ENCODE assay signal across 9 cellular contexts in genomic region chr4:74398894-74399589, GRCh38. TPM values are rescaled to one million over a fixed set of nuclear protein-coding genes. Genes with fewer than 3 reads are reported as not detected.
A peak's percentile ranks its signal among the peaks of the same experiment; 100 is the strongest.
DNase-seq lines count a peak whose midpoint lies in the region; ATAC-seq and TF ChIP-seq lines count a peak whose summit lies in the region.
"Not testable (repeated sequence)": the region's sequence is repeated elsewhere in the genome, so short reads cannot be mapped to it uniquely, and the experiment has no call there.
"Had no signal": no experiment of that assay in that cellular context is flagged by ENCODE, and none has a peak within 500 bp of the region (broad histone marks: within the 10 kb centered on the region; RNA-seq: fewer than 3 reads in every experiment).

No MANE protein-coding gene starts in this region.

- peak overlapping the region; percentile 53; the same call in 1 of the 2 replicates for H2AFZ ChIP-seq in KMS-11 (ENCODE audit: low read depth)

- H3K27me3 Mint-ChIP-seq in CD14-positive monocyte (ENCODE audit: low read depth in 3 of 3); T-cell; activated CD8-positive, alpha-beta T cell treated with anti-CD3 and anti-CD28 coated beads for 36 hours; activated naive CD4-positive, alpha-beta T cell treated with anti-CD3 and anti-CD28 coated beads for 36 hours (ENCODE audit: low read depth); dendritic cell treated with granulocyte-macrophage colony-stimulating factor and Interleukin-4, amounts not matched to agents 40 ng/mL and 50 ng/mL, for 4 days; stimulated activated memory B cell treated with anti-CD40 and anti-IgM and Interleukin-4, amounts not matched to agents 10 μg/mL and 1 μg/mL and 100 μg/mL, for 72 hours: not testable (repeated sequence)

- POLR2A ChIA-PET in T-cell (lab: Charles Lee): interaction anchor here (1.1 to 3.2 kb wide), 4 partner anchors 21 to 48 kb away, joined by 3 to 24 read pairs (median 7); partner anchors contain the start of gene AREG (in 1 of the 2)
- POLR2A ChIA-PET in activated CD8-positive, alpha-beta T cell treated with anti-CD3 and anti-CD28 coated beads for 36 hours (lab: Charles Lee): not testable (repeated sequence)

- H3K27ac Mint-ChIP-seq in CD14-positive monocyte (peak overlapping the region in 2 of 7 donors; percentile 98 to 99), T-cell (peak overlapping the region; percentile 98)
- H3K27ac Mint-ChIP-seq in activated CD8-positive, alpha-beta T cell treated with anti-CD3 and anti-CD28 coated beads for 36 hours; activated naive CD4-positive, alpha-beta T cell treated with anti-CD3 and anti-CD28 coated beads for 36 hours: not testable (repeated sequence)
- H3K27ac Mint-ChIP-seq in dendritic cell treated with granulocyte-macrophage colony-stimulating factor and Interleukin-4, amounts not matched to agents 40 ng/mL and 50 ng/mL, for 4 days: peak overlapping the region; percentile 91
- peak overlapping the region; percentile 94 for H3K27ac Mint-ChIP-seq in stimulated activated memory B cell treated with anti-CD40 and anti-IgM and Interleukin-4, amounts not matched to agents 10 μg/mL and 1 μg/mL and 100 μg/mL, for 72 hours

- not testable (repeated sequence) for H3K79me2 ChIP-seq in KMS-11 (ENCODE audit: insufficient read depth, low read depth)

- not testable (repeated sequence) for H3K27me3 ChIP-seq in KMS-11 (ENCODE audit: insufficient read depth, low read depth)

- not testable (repeated sequence) for H3K27ac ChIP-seq in KMS-11

- not testable (repeated sequence) for H3K36me3 Mint-ChIP-seq in CD14-positive monocyte; T-cell; activated CD8-positive, alpha-beta T cell treated with anti-CD3 and anti-CD28 coated beads for 36 hours (ENCODE audit: low read depth); activated naive CD4-positive, alpha-beta T cell treated with anti-CD3 and anti-CD28 coated beads for 36 hours (ENCODE audit: low read depth); dendritic cell treated with granulocyte-macrophage colony-stimulating factor and Interleukin-4, amounts not matched to agents 40 ng/mL and 50 ng/mL, for 4 days (ENCODE audit: low read depth); stimulated activated memory B cell treated with anti-CD40 and anti-IgM and Interleukin-4, amounts not matched to agents 10 μg/mL and 1 μg/mL and 100 μg/mL, for 72 hours

- H3K4me2 ChIP-seq in KMS-11: not testable (repeated sequence)

- H3K4me3 Mint-ChIP-seq in CD14-positive monocyte (peak overlapping the region; percentile 99 to 100), T-cell (peak overlapping the region; percentile 94 to 96 (median 95))
- peak overlapping the region; percentile 84 for H3K4me3 Mint-ChIP-seq in activated CD8-positive, alpha-beta T cell treated with anti-CD3 and anti-CD28 coated beads for 36 hours
- H3K4me3 Mint-ChIP-seq in activated naive CD4-positive, alpha-beta T cell treated with anti-CD3 and anti-CD28 coated beads for 36 hours: peak overlapping the region; percentile 85
- peak overlapping the region; percentile 86 for H3K4me3 Mint-ChIP-seq in dendritic cell treated with granulocyte-macrophage colony-stimulating factor and Interleukin-4, amounts not matched to agents 40 ng/mL and 50 ng/mL, for 4 days
- not testable (repeated sequence) for H3K4me3 Mint-ChIP-seq in stimulated activated memory B cell treated with anti-CD40 and anti-IgM and Interleukin-4, amounts not matched to agents 10 μg/mL and 1 μg/mL and 100 μg/mL, for 72 hours

- DNase-seq in CD14-positive monocyte (ENCODE audit: low spot score); activated CD8-positive, alpha-beta T cell treated with anti-CD3 and anti-CD28 coated beads for 36 hours; activated naive CD4-positive, alpha-beta T cell treated with anti-CD3 and anti-CD28 coated beads for 36 hours: not testable (repeated sequence)
- peak in 1 of 34 experiments; percentile 4 for DNase-seq in T-cell
- DNase-seq in mucosa of descending colon: peak; percentile 7 to 58 (median 37)

- H3K4me3 ChIP-seq in KMS-11 (IDR thresholded peaks at IDR 0.05; ENCODE audit: insufficient read depth, low read depth, low read length); mucosa of descending colon: not testable (repeated sequence)

- not testable (repeated sequence) for H3K36me3 ChIP-seq in KMS-11 (ENCODE audit: insufficient read depth); mucosa of descending colon (ENCODE audit: low read depth)

- intact Hi-C loops in CD14-positive monocyte (cut with micrococcal nuclease): loop anchor here in 1 of 2 donors (5.0 to 10.0 kb wide), 2 partner anchors 46 to 273 kb away; partner anchors contain the start of gene AREG
- intact Hi-C loops in activated CD8-positive, alpha-beta T cell treated with anti-CD3 and anti-CD28 coated beads for 36 hours (cut with micrococcal nuclease); dendritic cell treated with granulocyte-macrophage colony-stimulating factor and Interleukin-4, amounts not matched to agents 40 ng/mL and 50 ng/mL, for 4 days (cut with micrococcal nuclease); mucosa of descending colon (cut with DNase I, micrococcal nuclease): not testable (repeated sequence)
- intact Hi-C loops in activated naive CD4-positive, alpha-beta T cell treated with anti-CD3 and anti-CD28 coated beads for 36 hours (cut with micrococcal nuclease): loop anchor here (1.0 kb wide), 1 partner anchor 46 kb away; the partner anchor contains the start of gene AREG

- ATAC-seq in T-cell (replicated peaks in 1 of 4): peak in 1 of 4 experiments; percentile 21
- ATAC-seq in activated CD8-positive, alpha-beta T cell treated with anti-CD3 and anti-CD28 coated beads for 36 hours; mucosa of descending colon; stimulated activated memory B cell treated with anti-CD40 and anti-IgM and Interleukin-4, amounts not matched to agents 10 μg/mL and 1 μg/mL and 100 μg/mL, for 72 hours: not testable (repeated sequence)

- CTCF ChIA-PET in T-cell (lab: Charles Lee): interaction anchor here (0.8 to 1.4 kb wide), 4 partner anchors 19 to 46 kb away, joined by 3 to 4 read pairs (median 3); partner anchors contain the start of gene AREG (in 2 of the 2)
- CTCF ChIA-PET in activated CD8-positive, alpha-beta T cell treated with anti-CD3 and anti-CD28 coated beads for 36 hours (lab: Charles Lee): interaction anchor here (2.1 kb wide), 1 partner anchor 46 kb away, joined by 5 read pairs; the partner anchor contains the start of gene AREG
- CTCF ChIA-PET in activated naive CD4-positive, alpha-beta T cell treated with anti-CD3 and anti-CD28 coated beads for 36 hours (lab: Charles Lee): interaction anchor here (0.6 kb wide), 1 partner anchor 1196 kb away, joined by 3 read pairs; no protein-coding TSS in a partner anchor

- not testable (repeated sequence) for H3K9me3 Mint-ChIP-seq in CD14-positive monocyte; T-cell; activated CD8-positive, alpha-beta T cell treated with anti-CD3 and anti-CD28 coated beads for 36 hours; activated naive CD4-positive, alpha-beta T cell treated with anti-CD3 and anti-CD28 coated beads for 36 hours; dendritic cell treated with granulocyte-macrophage colony-stimulating factor and Interleukin-4, amounts not matched to agents 40 ng/mL and 50 ng/mL, for 4 days; stimulated activated memory B cell treated with anti-CD40 and anti-IgM and Interleukin-4, amounts not matched to agents 10 μg/mL and 1 μg/mL and 100 μg/mL, for 72 hours

- not testable (repeated sequence) for H3K4me1 Mint-ChIP-seq in CD14-positive monocyte; activated CD8-positive, alpha-beta T cell treated with anti-CD3 and anti-CD28 coated beads for 36 hours (ENCODE audit: low read depth); activated naive CD4-positive, alpha-beta T cell treated with anti-CD3 and anti-CD28 coated beads for 36 hours (ENCODE audit: low read depth); dendritic cell treated with granulocyte-macrophage colony-stimulating factor and Interleukin-4, amounts not matched to agents 40 ng/mL and 50 ng/mL, for 4 days (ENCODE audit: low read depth)
- H3K4me1 Mint-ChIP-seq in T-cell: peaks cover 5 to 14% (median 7%) of the 10 kb centered on the region in 3 donors
- peaks cover 21% of the 10 kb centered on the region for H3K4me1 Mint-ChIP-seq in stimulated activated memory B cell treated with anti-CD40 and anti-IgM and Interleukin-4, amounts not matched to agents 10 μg/mL and 1 μg/mL and 100 μg/mL, for 72 hours

- not testable (repeated sequence) for H4K20me1 ChIP-seq in KMS-11 (ENCODE audit: insufficient read depth)

- not testable (repeated sequence) for H3K9me3 ChIP-seq in mucosa of descending colon

- TF ChIP-seq CTCF in CD14-positive monocyte (IDR thresholded peaks at IDR 0.05); KMS-11 (conservative IDR thresholded peaks at IDR 0.05; ENCODE audit: low read depth, low read length); activated CD8-positive, alpha-beta T cell treated with anti-CD3 and anti-CD28 coated beads for 36 hours (IDR thresholded peaks at IDR 0.05); mucosa of descending colon (IDR thresholded peaks at IDR 0.05): not testable (repeated sequence)

- not testable (repeated sequence) for H3K9ac ChIP-seq in KMS-11

- not testable (repeated sequence) for H3K4me1 ChIP-seq in KMS-11 (ENCODE audit: low read depth, poor library complexity, severe bottlenecking)
- H3K4me1 ChIP-seq in mucosa of descending colon (ENCODE audit: low read depth): peaks cover 14% of the 10 kb centered on the region

RNA-seq across cellular contexts. Expression of gene EREG, which starts 34.1 kb away (rescaled TPM):
- 1 to 10 TPM; 2.7 to 8.2 TPM for polyA plus RNA-seq in CD14-positive monocyte
- total RNA-seq in T-cell: 1 to 10 TPM in 1 of 5 donors, under 1 TPM in 4; 0.16 to 1.5 (median 0.44) TPM
- total RNA-seq in activated CD8-positive, alpha-beta T cell treated with anti-CD3 and anti-CD28 coated beads for 36 hours: not detected
- not detected for total RNA-seq in activated naive CD4-positive, alpha-beta T cell treated with anti-CD3 and anti-CD28 coated beads for 36 hours
- total RNA-seq in mucosa of descending colon: 1 to 10 TPM; 1.5 to 8.8 (median 2.3) TPM
- total RNA-seq: A172 had no signal

RNA-seq across cellular contexts. Expression of gene AREG, which starts 45.9 kb away (rescaled TPM):
- polyA plus RNA-seq in CD14-positive monocyte: 1 to 10 TPM; 4.2 to 9.2 TPM
- total RNA-seq in T-cell: 10 to 100 TPM in 2 of 5 donors, 1 to 10 TPM in 1, under 1 TPM in 2; 0.54 to 29.4 (median 1.1) TPM
- under 1 TPM; 0.67 to 0.99 TPM for total RNA-seq in activated CD8-positive, alpha-beta T cell treated with anti-CD3 and anti-CD28 coated beads for 36 hours
- 1 to 10 TPM; 1.5 to 2.1 TPM for total RNA-seq in activated naive CD4-positive, alpha-beta T cell treated with anti-CD3 and anti-CD28 coated beads for 36 hours
- 10 to 100 TPM; 16.9 to 26.2 (median 18.9) TPM for total RNA-seq in mucosa of descending colon
- total RNA-seq: A172 had no signal
